10 cellular contexts compared by ENCODE assay signal in genomic region chr16:75621170-75621477, GRCh38. TPM values are rescaled to one million over a fixed set of nuclear protein-coding genes. Genes with fewer than 3 reads are reported as not detected.
DNase-seq lines count a peak whose midpoint lies in the region; ATAC-seq and TF ChIP-seq lines count a peak whose summit lies in the region.
"Had no signal": no experiment of that assay in that cellular context is flagged by ENCODE, and none has a peak within 500 bp of the region (broad histone marks: within the 10 kb centered on the region; RNA-seq: fewer than 3 reads in every experiment).

No MANE protein-coding gene starts in this region.

- H3K27me3 ChIP-seq in cardiac muscle cell, result no peaks in the 10 kb centered on the region
- no peaks in the 10 kb centered on the region for H3K27me3 ChIP-seq in left lung

- H3K36me3 Mint-ChIP-seq in nephron progenitor cell (ENCODE audit: low read depth), result peaks cover 50% of the 10 kb centered on the region

- no peak overlapping the region for H3K4me3 ChIP-seq in cardiac muscle cell
- no peak overlapping the region for H3K4me3 ChIP-seq in left lung

- DNase-seq in cardiac muscle cell (ENCODE audit: low read depth in 1 of 2, low spot score in 1 of 2) (peak; percentile 48 to 60), left ventricle myocardium superior (no peak), NCI-H524 treated with DMSO at 0.1 percent for 48 hours (lab: John Stamatoyannopoulos, UW) (peak; percentile 31), cerebellum (ENCODE audit: low spot score) (peak; percentile 18), nephron progenitor cell (no peak), omental fat pad (ENCODE audit: low spot score) (no peak), left lung (no peak), GDM1 (lab: John Stamatoyannopoulos, UW) (no peak)

- no peaks in the 10 kb centered on the region for H3K9me3 ChIP-seq in cardiac muscle cell (ENCODE audit: low read depth)
- no peaks in the 10 kb centered on the region for H3K9me3 ChIP-seq in left lung

- intact Hi-C loops in left ventricle myocardium superior (cut with micrococcal nuclease) (no loop called here), left lung (cut with DNase I) (no loop called here)

- H3K36me3 ChIP-seq in cardiac muscle cell (peaks cover 3% of the 10 kb centered on the region), left lung (peaks cover 0 to 50% of the 10 kb centered on the region in 2 donors)

- no peak for ATAC-seq in left ventricle myocardium superior
- no peak for ATAC-seq in omental fat pad (ENCODE audit: low FRiP score)
- ATAC-seq in left lung, result no peak

- H3K4me1 Mint-ChIP-seq in nephron progenitor cell, result peaks cover 25% of the 10 kb centered on the region

- no peaks in the 10 kb centered on the region for H3K9me3 Mint-ChIP-seq in nephron progenitor cell

- TF ChIP-seq CTCF in cardiac muscle cell (IDR thresholded peaks at IDR 0.05; ENCODE audit: low read depth, low read length) (peak; percentile 67), nephron progenitor cell (IDR thresholded peaks at IDR 0.05) (peak; percentile 46), omental fat pad (IDR thresholded peaks at IDR 0.05) (no peak), left lung (IDR thresholded peaks at IDR 0.05) (peak in 1 of 2 donors; percentile 12)

- H3K4me1 ChIP-seq in cardiac muscle cell (ENCODE audit: low read depth) (peaks cover 9% of the 10 kb centered on the region), left lung (peaks cover 8 to 31% of the 10 kb centered on the region in 2 donors)

- peak overlapping the region; percentile 97 for H3K4me3 Mint-ChIP-seq in nephron progenitor cell

- H3K27ac Mint-ChIP-seq in nephron progenitor cell, result no peak overlapping the region

- H3K27ac ChIP-seq in cardiac muscle cell (no peak overlapping the region), left lung (no peak overlapping the region)

- no peaks in the 10 kb centered on the region for H3K27me3 Mint-ChIP-seq in nephron progenitor cell (ENCODE audit: low read depth, poor library complexity)

RNA-seq across cellular contexts. Expression of gene ADAT1, which starts 2.0 kb away (rescaled TPM):
- total RNA-seq in cardiac muscle cell (52.4 and 66.1 TPM in 2 replicates), left ventricle myocardium superior (19.0 TPM), cerebellum (67.4 TPM), omental fat pad (10 to 100 TPM; 32.5 to 57.7 (median 51.3) TPM), left lung (10 to 100 TPM; 45.4 to 53.0 TPM)
- 21.6 and 23.3 TPM in 2 replicates for polyA plus RNA-seq in cardiac muscle cell

RNA-seq across cellular contexts. Expression of gene KARS1, which starts 26.3 kb away (rescaled TPM):
- total RNA-seq in cardiac muscle cell (106 and 114 TPM in 2 replicates), left ventricle myocardium superior (152 TPM), cerebellum (67.9 TPM), omental fat pad (100 to 1,000 TPM; 101 to 143 (median 127) TPM), left lung (100 to 1,000 TPM in 1 of 2 donors, 10 to 100 TPM in 1; 80.0 to 106 TPM)
- polyA plus RNA-seq in cardiac muscle cell, result 132 and 160 TPM in 2 replicates

RNA-seq across cellular contexts. Expression of gene TERF2IP, which starts 26.4 kb away (rescaled TPM):
- total RNA-seq in cardiac muscle cell, result 45.3 and 79.8 TPM in 2 replicates
- polyA plus RNA-seq in cardiac muscle cell, result 66.6 and 85.1 TPM in 2 replicates
- total RNA-seq in left ventricle myocardium superior, result 56.2 TPM
- total RNA-seq in cerebellum, result 83.8 TPM
- total RNA-seq in omental fat pad, result 10 to 100 TPM; 48.2 to 77.2 (median 52.7) TPM
- total RNA-seq in left lung, result 10 to 100 TPM; 46.7 to 55.8 TPM

RNA-seq across cellular contexts. Expression of gene GABARAPL2, which starts 54.9 kb away (rescaled TPM):
- 125 and 139 TPM in 2 replicates for total RNA-seq in cardiac muscle cell
- 426 and 456 TPM in 2 replicates for polyA plus RNA-seq in cardiac muscle cell
- 245 TPM for total RNA-seq in left ventricle myocardium superior
- total RNA-seq in cerebellum, result 62.2 TPM
- 100 to 1,000 TPM in 1 of 4 donors, 10 to 100 TPM in 3; 76.9 to 119 (median 89.2) TPM for total RNA-seq in omental fat pad
- total RNA-seq in left lung, result 100 to 1,000 TPM in 1 of 2 donors, 10 to 100 TPM in 1; 94.1 to 107 TPM

RNA-seq across cellular contexts. Expression of gene CPHXL2, which starts 55.7 kb away (rescaled TPM):
- not detected in 2 replicates for total RNA-seq in cardiac muscle cell
- 0.70 TPM in 1 of 2 replicates, not detected in the other for polyA plus RNA-seq in cardiac muscle cell
- not detected for total RNA-seq in left ventricle myocardium superior
- total RNA-seq in cerebellum, result not detected
- total RNA-seq in omental fat pad, result not detected
- total RNA-seq in left lung, result not detected
- total RNA-seq: temporal lobe had no signal
- polyA plus RNA-seq: esophagus had no signal

Comparison
In these comparisons a context has a peak if more than half of its experiments do, and no peak if none do; other contexts are left out.
1. DNase-seq: peak in cardiac muscle cell (2 of 2), NCI-H524 treated with DMSO at 0.1 percent for 48 hours (single experiment) and cerebellum (single experiment); none in left ventricle myocardium superior (single experiment), nephron progenitor cell (single experiment), omental fat pad (single experiment), left lung (0 of 2) and GDM1 (single experiment).
2. CTCF ChIP-seq: peak in cardiac muscle cell (single experiment) and nephron progenitor cell (single experiment); none in omental fat pad (0 of 3).